ENCODE assay signal across 13 cellular contexts in genomic region chr6:157814883-157815282, GRCh38. TPM values are rescaled to one million over a fixed set of nuclear protein-coding genes. Genes with fewer than 3 reads are reported as not detected.
DNase-seq lines count a peak whose midpoint lies in the region; ATAC-seq, FAIRE-seq and TF ChIP-seq lines count a peak whose summit lies in the region.
"Had no signal": no experiment of that assay in that cellular context is flagged by ENCODE, and none has a peak within 500 bp of the region (broad histone marks: within the 10 kb centered on the region; RNA-seq: fewer than 3 reads in every experiment).

No MANE protein-coding gene starts in this region.

- H3K27ac ChIP-seq in skeletal muscle tissue (ENCODE audit: low read depth, low read length) (peak overlapping the region; percentile 66), dorsolateral prefrontal cortex (peak overlapping the region in 1 of 59 donors; percentile 17)
- H3K27ac ChIP-seq: SJSA1 had no signal

- H3K9ac ChIP-seq in skeletal muscle tissue (ENCODE audit: low read depth in 1 of 3, low read length in 3 of 3): no peak overlapping the region

- no peaks in the 10 kb centered on the region for H3K27me3 Mint-ChIP-seq in T-helper 17 cell

- DNase-seq in T-helper 17 cell (no peak), HTR-8/SVneo (ENCODE audit: insufficient read length, low spot score) (no peak), HK-2 (ENCODE audit: unreplicated experiment) (no peak), dorsolateral prefrontal cortex (no peak), DMS79 treated with DMSO at 0.1 percent for 48 hours (lab: John Stamatoyannopoulos, UW) (no peak)
- DNase-seq: activated T-cell treated with anti-CD3 and anti-CD28 coated beads for 4 hours, GF-D8, NCI-H1436 treated with DMSO at 0.1 percent for 48 hours had no signal

- intact Hi-C loops in dorsolateral prefrontal cortex (cut with DNase I): no loop called here

- TF ChIP-seq CTCF in dorsolateral prefrontal cortex (IDR thresholded peaks at IDR 0.05 in 54 of 56, conservative IDR thresholded peaks at IDR 0.05 in 2 of 56; ENCODE audit: low read depth in 1 of 56, partially characterized antibody in 56 of 56): no peak

- peaks cover 9% of the 10 kb centered on the region for H3K4me1 Mint-ChIP-seq in T-helper 17 cell

- H3K36me3 Mint-ChIP-seq in T-helper 17 cell (ENCODE audit: low read depth): no peaks in the 10 kb centered on the region

- peak overlapping the region; percentile 71 for H3K27ac Mint-ChIP-seq in T-helper 17 cell

- H3K27me3 ChIP-seq in skeletal muscle tissue (ENCODE audit: control insufficient read depth in 3 of 3, insufficient read depth in 3 of 3, low read length in 3 of 3): no peaks in the 10 kb centered on the region
- no peaks in the 10 kb centered on the region for H3K27me3 ChIP-seq in dorsolateral prefrontal cortex
- H3K27me3 ChIP-seq: SJSA1 had no signal

- peaks cover 0 to 10% (median 0%) of the 10 kb centered on the region in 3 donors for H3K4me1 ChIP-seq in skeletal muscle tissue (ENCODE audit: control insufficient read depth in 3 of 3, insufficient read depth in 3 of 3, low read length in 3 of 3)

- no peak for FAIRE-seq in HTR-8/SVneo (lab: Jason Lieb, UNC)
- FAIRE-seq: keratinocyte had no signal

- H3K4me3 ChIP-seq in skeletal muscle tissue (ENCODE audit: low read length in 3 of 3): no peak overlapping the region
- H3K4me3 ChIP-seq in dorsolateral prefrontal cortex: no peak overlapping the region
- H3K4me3 ChIP-seq: SJSA1 had no signal

- H3K9me3 ChIP-seq in T-helper 17 cell (ENCODE audit: control insufficient read depth, low read length, poor library complexity, severe bottlenecking): no peaks in the 10 kb centered on the region
- H3K9me3 ChIP-seq in skeletal muscle tissue (ENCODE audit: control insufficient read depth in 3 of 3, low read length in 3 of 3): no peaks in the 10 kb centered on the region
- H3K9me3 ChIP-seq: SJSA1 had no signal

- H3K36me3 ChIP-seq in skeletal muscle tissue (ENCODE audit: control insufficient read depth in 3 of 3, insufficient read depth in 3 of 3, low read length in 3 of 3): no peaks in the 10 kb centered on the region
- H3K36me3 ChIP-seq: SJSA1 had no signal

- peak; percentile 55 for ATAC-seq in GM18873 (IDR thresholded peaks at IDR 0.05; ENCODE audit: low FRiP score, unreplicated experiment)
- peak; percentile 71 for ATAC-seq in HG02610 (IDR thresholded peaks at IDR 0.05; ENCODE audit: unreplicated experiment)
- ATAC-seq in T-helper 17 cell: peak; percentile 77

- H3K4me3 Mint-ChIP-seq in T-helper 17 cell: peak overlapping the region; percentile 28

RNA-seq across cellular contexts. Expression of gene SNX9, which starts 8.2 kb away (rescaled TPM):
- total RNA-seq in T-helper 17 cell (10 to 100 TPM; 21.2 to 38.9 TPM), skeletal muscle tissue (19.3 TPM), dorsolateral prefrontal cortex (10 to 100 TPM; 21.2 to 46.1 (median 28.8) TPM)
